ENCODE assay signal across 8 cellular contexts in the genomic region with DNA sequence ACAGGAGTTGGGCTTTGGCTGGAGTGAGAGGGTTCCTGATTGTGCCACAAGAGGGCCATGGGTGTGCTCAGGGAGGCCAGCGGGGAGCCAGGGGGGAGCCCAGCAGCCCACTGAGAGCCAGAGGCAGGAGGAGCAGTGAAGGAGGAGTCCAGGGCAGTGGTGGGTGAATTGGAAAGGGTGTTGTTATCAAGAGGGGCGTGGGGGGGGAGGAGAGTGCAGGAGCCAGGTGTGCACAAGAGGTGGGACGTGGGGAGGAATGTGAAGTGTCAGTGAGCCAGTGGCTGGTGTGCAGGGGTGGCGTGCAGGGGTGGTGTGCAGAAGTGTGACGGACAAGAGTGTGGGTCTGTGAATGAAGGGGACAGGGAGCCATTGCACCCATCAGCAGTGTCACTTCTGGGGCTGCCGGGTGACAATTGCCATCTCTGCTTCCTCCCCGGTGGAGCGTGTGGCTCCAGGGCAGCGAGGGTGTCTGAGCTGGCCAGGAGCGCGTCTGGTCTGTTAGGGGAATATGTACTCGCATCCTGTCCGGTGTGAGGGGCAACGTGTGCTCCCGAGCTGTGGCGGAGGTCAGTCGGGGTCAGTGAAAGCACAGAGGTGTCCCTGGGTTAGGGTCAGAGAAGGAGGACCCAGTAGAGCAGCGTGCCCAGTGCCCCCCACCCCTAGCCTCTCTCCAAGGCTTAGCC. TPM values are rescaled to one million over a fixed set of nuclear protein-coding genes. Genes with fewer than 3 reads are reported as not detected.
DNase-seq lines count a peak whose midpoint lies in the region; ATAC-seq, FAIRE-seq and TF ChIP-seq lines count a peak whose summit lies in the region.

No MANE protein-coding gene starts in this region.

- no peaks in the 10 kb centered on the region for H3K36me3 ChIP-seq in liver (ENCODE audit: control insufficient read depth in 4 of 4, insufficient read depth in 3 of 4, low read depth in 1 of 4, low read length in 3 of 4)
- no peaks in the 10 kb centered on the region for H3K36me3 ChIP-seq in upper lobe of left lung

- H3K9ac ChIP-seq in liver (ENCODE audit: low read depth in 1 of 2, low read length in 2 of 2) = no peak overlapping the region

- H3K27ac ChIP-seq in liver (ENCODE audit: low read depth in 1 of 2, low read length in 2 of 2) (peak overlapping the region in 1 of 2 donors; percentile 14), upper lobe of left lung (peak overlapping the region; percentile 88 to 99 (median 96))

- TF ChIP-seq RAD21 in liver (IDR thresholded peaks at IDR 0.05) = peak in 1 of 2 donors; percentile 57

- no peak for TF ChIP-seq EP300 in upper lobe of left lung (IDR thresholded peaks at IDR 0.05)

- DNase-seq in activated effector memory CD4-positive, alpha-beta T cell treated with anti-CD3 and anti-CD28 coated beads, Interleukin-2, amount 50 U/mL, for 16 hours = peak; percentile 70
- DNase-seq in activated effector memory CD4-positive, alpha-beta T cell treated with Interleukin-2 at 50 U/mL for 16 hours = no peak
- DNase-seq in RCC 7860 (ENCODE audit: low spot score) = peak; percentile 72
- peak; percentile 62 for DNase-seq in choroid plexus epithelial cell (ENCODE audit: low read depth)
- peak in 1 of 2 donors; percentile 53 for DNase-seq in upper lobe of left lung

- H3K4me3 ChIP-seq in choroid plexus epithelial cell (ENCODE audit: low read depth, low read length) = peak overlapping the region; percentile 67
- H3K4me3 ChIP-seq in liver (ENCODE audit: low read depth in 1 of 3, low read length in 3 of 3) = peak overlapping the region in 1 of 3 donors; percentile 75
- H3K4me3 ChIP-seq in upper lobe of left lung = peak overlapping the region; percentile 71 to 86 (median 80)

- ATAC-seq in upper lobe of left lung (ENCODE audit: low FRiP score in 2 of 2) (peak; percentile 15 to 35), HG02870 (IDR thresholded peaks at IDR 0.05; ENCODE audit: unreplicated experiment) (no peak), GM21529 (IDR thresholded peaks at IDR 0.05; ENCODE audit: unreplicated experiment) (no peak)

- TF ChIP-seq POLR2A in upper lobe of left lung (IDR thresholded peaks at IDR 0.05) = no peak

- TF ChIP-seq CTCF in choroid plexus epithelial cell (conservative IDR thresholded peaks at IDR 0.05; ENCODE audit: low read depth, low read length) (peak; percentile 65), liver (IDR thresholded peaks at IDR 0.05; ENCODE audit: low read depth, low read length, missing input control) (peak; percentile 44), upper lobe of left lung (IDR thresholded peaks at IDR 0.05) (peak; percentile 33 to 74 (median 56))

- peak; percentile 49 for FAIRE-seq in RCC 7860 (lab: Jason Lieb, UNC)

- WGBS in liver = 33% methylated on average over 18 of the region's 18 CpGs
- WGBS in upper lobe of left lung, 2 donors = 18 to 23% methylated on average over 17 to 18 of the region's 18 CpGs

- H3K27me3 ChIP-seq in liver (ENCODE audit: control insufficient read depth in 4 of 4, insufficient read depth in 4 of 4, low read length in 3 of 4) = no peaks in the 10 kb centered on the region
- H3K27me3 ChIP-seq in upper lobe of left lung = no peaks in the 10 kb centered on the region

- H3K9me3 ChIP-seq in liver (ENCODE audit: control insufficient read depth in 4 of 4, low read length in 3 of 4) (no peaks in the 10 kb centered on the region), upper lobe of left lung (no peaks in the 10 kb centered on the region)

- H3K4me1 ChIP-seq in liver (ENCODE audit: control insufficient read depth in 4 of 4, insufficient read depth in 4 of 4, low read length in 3 of 4) (peaks cover 8 to 24% (median 10%) of the 10 kb centered on the region in 4 donors), upper lobe of left lung (peaks cover 53 to 81% (median 59%) of the 10 kb centered on the region in 4 donors)

TF ChIP-seq in liver, 16 proteins besides CTCF, POLR2A, EP300 and RAD21:
- TF ChIP-seq RXRA (IDR thresholded peaks at IDR 0.05) = no peak
- TF ChIP-seq EGR1 (IDR thresholded peaks at IDR 0.05; ENCODE audit: low read depth in 2 of 2) = no peak
- no peak for TF ChIP-seq HNF4G (IDR thresholded peaks at IDR 0.05)
- TF ChIP-seq HNF4A (conservative IDR thresholded peaks at IDR 0.05) = no peak
- no peak for TF ChIP-seq SP1 (IDR thresholded peaks at IDR 0.05)
- TF ChIP-seq YY1 (IDR thresholded peaks at IDR 0.05) = no peak
- TF ChIP-seq, protein P1, sequence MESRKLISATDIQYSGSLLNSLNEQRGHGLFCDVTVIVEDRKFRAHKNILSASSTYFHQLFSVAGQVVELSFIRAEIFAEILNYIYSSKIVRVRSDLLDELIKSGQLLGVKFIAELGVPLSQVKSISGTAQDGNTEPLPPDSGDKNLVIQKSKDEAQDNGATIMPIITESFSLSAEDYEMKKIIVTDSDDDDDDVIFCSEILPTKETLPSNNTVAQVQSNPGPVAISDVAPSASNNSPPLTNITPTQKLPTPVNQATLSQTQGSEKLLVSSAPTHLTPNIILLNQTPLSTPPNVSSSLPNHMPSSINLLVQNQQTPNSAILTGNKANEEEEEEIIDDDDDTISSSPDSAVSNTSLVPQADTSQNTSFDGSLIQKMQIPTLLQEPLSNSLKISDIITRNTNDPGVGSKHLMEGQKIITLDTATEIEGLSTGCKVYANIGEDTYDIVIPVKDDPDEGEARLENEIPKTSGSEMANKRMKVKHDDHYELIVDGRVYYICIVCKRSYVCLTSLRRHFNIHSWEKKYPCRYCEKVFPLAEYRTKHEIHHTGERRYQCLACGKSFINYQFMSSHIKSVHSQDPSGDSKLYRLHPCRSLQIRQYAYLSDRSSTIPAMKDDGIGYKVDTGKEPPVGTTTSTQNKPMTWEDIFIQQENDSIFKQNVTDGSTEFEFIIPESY (IDR thresholded peaks at IDR 0.05) = no peak
- no peak for TF ChIP-seq GABPA (IDR thresholded peaks at IDR 0.05 in 1 of 2, conservative IDR thresholded peaks at IDR 0.05 in 1 of 2)
- TF ChIP-seq FOXA1 (IDR thresholded peaks at IDR 0.05) = no peak
- TF ChIP-seq TAF1 (conservative IDR thresholded peaks at IDR 0.05) = no peak
- TF ChIP-seq NR2F2 (IDR thresholded peaks at IDR 0.05) = no peak
- no peak for TF ChIP-seq JUND (IDR thresholded peaks at IDR 0.05)
- TF ChIP-seq FOXA2 (IDR thresholded peaks at IDR 0.05) = no peak
- TF ChIP-seq MAX (IDR thresholded peaks at IDR 0.05) = no peak
- TF ChIP-seq ATF3 (IDR thresholded peaks at IDR 0.05) = no peak

RNA-seq across cellular contexts. Expression of gene CLCF1, which starts 1.7 kb away (rescaled TPM):
- total RNA-seq in liver (under 1 TPM; 0.17 to 0.23 TPM), upper lobe of left lung (10 to 100 TPM in 2 of 6 donors, 1 to 10 TPM in 4; 3.7 to 29.5 (median 6.0) TPM)
- polyA plus RNA-seq in liver = 1 to 10 TPM in 1 of 2 donors, under 1 TPM in 1; 0.14 to 1.8 TPM

RNA-seq across cellular contexts. Expression of gene POLD4, which starts 18.3 kb away (rescaled TPM):
- total RNA-seq in liver (10 to 100 TPM; 18.8 to 53.0 TPM), upper lobe of left lung (100 to 1,000 TPM in 4 of 6 donors, 10 to 100 TPM in 2; 55.5 to 173 (median 106) TPM)
- polyA plus RNA-seq in liver = 100 to 1,000 TPM; 119 to 246 TPM

RNA-seq across cellular contexts. Expression of gene RAD9A, which starts 20.1 kb away (rescaled TPM):
- 1 to 10 TPM; 5.9 to 8.6 TPM for total RNA-seq in liver
- 1 to 10 TPM; 4.5 to 5.4 TPM for polyA plus RNA-seq in liver
- 100 to 1,000 TPM in 1 of 6 donors, 10 to 100 TPM in 5; 20.4 to 115 (median 28.2) TPM for total RNA-seq in upper lobe of left lung

RNA-seq across cellular contexts. Expression of gene PPP1CA, which starts 30.0 kb away (rescaled TPM):
- 10 to 100 TPM; 62.4 to 92.9 TPM for total RNA-seq in liver
- polyA plus RNA-seq in liver = 10 to 100 TPM; 74.2 to 77.6 TPM
- total RNA-seq in upper lobe of left lung = 100 to 1,000 TPM in 3 of 6 donors, 10 to 100 TPM in 3; 83.8 to 191 (median 135) TPM

RNA-seq across cellular contexts. Expression of gene TBC1D10C, which starts 32.2 kb away (rescaled TPM):
- total RNA-seq in liver (1 to 10 TPM; 2.3 to 4.4 TPM), upper lobe of left lung (10 to 100 TPM in 5 of 6 donors, 1 to 10 TPM in 1; 8.4 to 45.3 (median 32.7) TPM)
- 1 to 10 TPM; 1.1 to 1.6 TPM for polyA plus RNA-seq in liver

Comparison
In these comparisons a context has a peak if more than half of its experiments do, and no peak if none do; other contexts are left out.
1. ATAC-seq: peak in upper lobe of left lung (2 of 2); none in HG02870 (single experiment) and GM21529 (single experiment).
2. Peak in every context shown above with its lines, with median percentiles within 50 percentile points of each other: CTCF ChIP-seq.